12 cellular contexts compared by ENCODE assay signal in the genomic region with DNA sequence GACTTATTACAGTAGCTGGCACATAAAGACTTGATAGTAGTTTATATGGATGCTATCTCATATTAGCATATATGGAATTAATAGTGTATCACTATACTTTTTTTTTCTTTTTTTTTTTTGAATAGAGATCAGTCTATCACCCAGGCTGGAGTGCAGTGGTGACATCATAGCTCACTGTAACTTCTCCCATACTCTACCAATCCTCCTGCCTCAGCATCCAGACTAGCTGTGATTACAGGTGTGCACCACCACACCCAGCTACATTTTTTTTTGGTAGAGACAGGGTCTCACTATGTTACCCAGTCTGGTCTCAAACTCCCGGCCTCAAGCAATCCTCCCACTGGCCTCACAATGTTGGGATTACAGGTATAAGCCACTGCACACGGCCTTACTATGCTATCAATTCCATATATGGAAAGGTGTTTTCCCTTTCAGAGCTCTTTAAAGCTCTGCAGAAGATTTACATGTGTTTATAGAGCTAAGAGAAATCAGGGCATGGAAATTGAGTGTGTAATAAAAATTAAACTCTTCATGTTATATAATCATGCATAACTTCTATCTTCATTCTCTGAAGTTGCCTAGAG. TPM values are rescaled to one million over a fixed set of nuclear protein-coding genes. Genes with fewer than 3 reads are reported as not detected.
A peak's percentile ranks its signal among the peaks of the same experiment; 100 is the strongest.
DNase-seq lines count a peak whose midpoint lies in the region; ATAC-seq and TF ChIP-seq lines count a peak whose summit lies in the region.
"Had no signal": no experiment of that assay in that cellular context is flagged by ENCODE, and none has a peak within 500 bp of the region (broad histone marks: within the 10 kb centered on the region; RNA-seq: fewer than 3 reads in every experiment).

No MANE protein-coding gene starts in this region.

- H3K27me3 Mint-ChIP-seq in H9 (ENCODE audit: low read depth), result no peaks in the 10 kb centered on the region
- peaks cover 5 to 13% (median 6%) of the 10 kb centered on the region in 3 donors for H3K27me3 Mint-ChIP-seq in immature natural killer cell (ENCODE audit: low read depth in 3 of 3)

- H3K4ac ChIP-seq in H9 (ENCODE audit: low read depth, low read length), result no peak overlapping the region

- no peak for TF ChIP-seq CTCF in H9 (conservative IDR thresholded peaks at IDR 0.05)
- no peak for TF ChIP-seq CTCF in VCaP (conservative IDR thresholded peaks at IDR 0.05)
- TF ChIP-seq CTCF in transverse colon (IDR thresholded peaks at IDR 0.05), result no peak

- WGBS in H9 (ENCODE audit: extremely low coverage, insufficient read length, low lambda C conversion rate), result no CpG with 5 or more reads among the region's 2 CpGs
- 60 to 70% methylated on average over 2 of the region's 2 CpGs for WGBS in transverse colon (ENCODE audit: low coverage in 1 of 2), 2 donors

- H2BK20ac ChIP-seq in H9 (ENCODE audit: low read depth, low read length, poor library complexity, severe bottlenecking), result no peak overlapping the region

- H3K4me1 ChIP-seq in BLaER1 treated with 17β-estradiol and CSF1 and Interleukin-3, amounts not matched to agents 10 nM and 100 nM, result peaks cover 18 to 33% (median 25%) of the 10 kb centered on the region in 10 experiments
- H3K4me1 ChIP-seq in H9 (ENCODE audit: insufficient read depth, low read length), result no peaks in the 10 kb centered on the region
- H3K4me1 ChIP-seq in transverse colon, result peaks cover 2 to 23% (median 10%) of the 10 kb centered on the region in 4 donors

- in situ Hi-C loops in transverse colon (cut with MboI; ENCODE audit: low pct_ligation_motif_present in 1 of 4, low pct_unique_long_range_greater_than_20kb in 1 of 4, low sequenced_read_pairs in 3 of 4), result no loop called here

- no peak overlapping the region for H3K14ac ChIP-seq in H9 (ENCODE audit: insufficient read depth, low read length)

- ATAC-seq in activated CD4-positive, CD25-positive, alpha-beta regulatory T cell treated with anti-CD3 and anti-CD28 coated beads, Interleukin-2, amount 50 U/mL, for 24 hours, result no peak
- no peak for ATAC-seq in GM18498 (IDR thresholded peaks at IDR 0.05; ENCODE audit: unreplicated experiment)

- H3K4me3 ChIP-seq in BLaER1 treated with 17β-estradiol and CSF1 and Interleukin-3, amounts not matched to agents 10 nM and 100 nM, result no peak overlapping the region
- no peak overlapping the region for H3K4me3 ChIP-seq in transverse colon

- no peak overlapping the region for H3K23ac ChIP-seq in H9 (ENCODE audit: insufficient read length, low read depth, low read length)

- no peak overlapping the region for H2AK5ac ChIP-seq in H9 (ENCODE audit: insufficient read length, low read length)

- no peak overlapping the region for H3T11ph ChIP-seq in H9 (ENCODE audit: low read length)

- H2BK12ac ChIP-seq in H9 (ENCODE audit: insufficient read length, low read depth, low read length), result no peak overlapping the region

- H3K36me3 ChIP-seq in BLaER1 treated with 17β-estradiol and CSF1 and Interleukin-3, amounts not matched to agents 10 nM and 100 nM, result peaks cover 37 to 54% (median 40%) of the 10 kb centered on the region in 11 experiments
- peaks cover 0 to 15% (median 0%) of the 10 kb centered on the region in 4 donors for H3K36me3 ChIP-seq in transverse colon
- H3K36me3 ChIP-seq: right atrium auricular region had no signal

- H3K36me3 Mint-ChIP-seq in H9 (ENCODE audit: insufficient read depth in 1 of 3, low read depth in 3 of 3) (peaks cover 11 to 38% (median 32%) of the 10 kb centered on the region in 3 experiments), immature natural killer cell (peaks cover 3 to 9% (median 4%) of the 10 kb centered on the region in 3 donors)

- no peak overlapping the region for H4K5ac ChIP-seq in H9 (ENCODE audit: insufficient read length, low read depth, low read length)

- H3K9me3 Mint-ChIP-seq in H9, result no peaks in the 10 kb centered on the region
- no peaks in the 10 kb centered on the region for H3K9me3 Mint-ChIP-seq in immature natural killer cell

- peak overlapping the region; percentile 80 to 95; a peak in 4 of 5 replicates for H3K4me3 Mint-ChIP-seq in H9
- H3K4me3 Mint-ChIP-seq in immature natural killer cell, result peak overlapping the region; percentile 44 to 99 (median 98)

- DNase-seq in H9 (no peak), immature natural killer cell (no peak), GOT3 (lab: John Stamatoyannopoulos, UW) (no peak), transverse colon (no peak)
- DNase-seq: IMR-90, NCI-H2171, SIG-M5 had no signal

- H3K9ac ChIP-seq in BLaER1 treated with 17β-estradiol and CSF1 and Interleukin-3, amounts not matched to agents 10 nM and 100 nM, result peak overlapping the region in 1 of 11 experiments; percentile 95; a peak in 2 of 22 replicates
- H3K9ac ChIP-seq in H9 (ENCODE audit: extremely low read depth, insufficient read length, low read length), result no peak overlapping the region

- H3K23me2 ChIP-seq in H9 (ENCODE audit: insufficient read length, low read depth, low read length, poor library complexity, severe bottlenecking), result peaks cover 12% of the 10 kb centered on the region

- no peaks in the 10 kb centered on the region for H3K9me3 ChIP-seq in BLaER1 treated with 17β-estradiol and CSF1 and Interleukin-3, amounts not matched to agents 10 nM and 100 nM (replicated peaks in 1 of 11)
- no peaks in the 10 kb centered on the region for H3K9me3 ChIP-seq in H9 (ENCODE audit: control insufficient read depth, low read depth, low read length)
- H3K9me3 ChIP-seq in transverse colon, result no peaks in the 10 kb centered on the region
- H3K9me3 ChIP-seq: right atrium auricular region had no signal

- H3K27me3 ChIP-seq in BLaER1 treated with 17β-estradiol and CSF1 and Interleukin-3, amounts not matched to agents 10 nM and 100 nM, result no peaks in the 10 kb centered on the region
- H3K27me3 ChIP-seq in H9 (ENCODE audit: insufficient read depth, low read length), result no peaks in the 10 kb centered on the region
- no peaks in the 10 kb centered on the region for H3K27me3 ChIP-seq in transverse colon
- H3K27me3 ChIP-seq: right atrium auricular region had no signal

- H3K4me1 Mint-ChIP-seq in H9 (peaks cover 21 to 22% of the 10 kb centered on the region in 2 experiments), immature natural killer cell (peaks cover 33 to 42% of the 10 kb centered on the region in 2 donors)

- no peak overlapping the region for H2BK15ac ChIP-seq in H9 (ENCODE audit: low read depth, low read length)

- peak overlapping the region in 7 of 11 experiments; percentile 83 to 92 (median 88); a peak in 10 of 22 replicates for H3K4me2 ChIP-seq in BLaER1 treated with 17β-estradiol and CSF1 and Interleukin-3, amounts not matched to agents 10 nM and 100 nM
- H3K4me2 ChIP-seq in H9 (ENCODE audit: insufficient read depth, insufficient read length, low read length), result no peak overlapping the region

- peaks cover 3% of the 10 kb centered on the region for H3K79me1 ChIP-seq in H9 (ENCODE audit: insufficient read depth, low read depth, low read length, poor library complexity, severe bottlenecking)

- H3K27ac ChIP-seq in BLaER1 treated with 17β-estradiol and CSF1 and Interleukin-3, amounts not matched to agents 10 nM and 100 nM, result 0 out of 22 replicates have a peak overlapping the region, but pooled peaks of 1 of the 11 experiments have one; percentile 97
- H3K27ac ChIP-seq in H9 (ENCODE audit: insufficient read length, low read depth, low read length) (no peak overlapping the region), VCaP (peak overlapping the region; percentile 92; the same call in 1 of the 2 replicates), transverse colon (no peak overlapping the region)
- H3K27ac ChIP-seq: right atrium auricular region had no signal

- no peak for TF ChIP-seq EP300 in transverse colon (IDR thresholded peaks at IDR 0.05; ENCODE audit: low read depth)

- H4K20me1 ChIP-seq in BLaER1 treated with 17β-estradiol and CSF1 and Interleukin-3, amounts not matched to agents 10 nM and 100 nM, result peaks cover 0 to 33% (median 11%) of the 10 kb centered on the region in 11 experiments; a peak in 11 of 22 replicates
- no peaks in the 10 kb centered on the region for H4K20me1 ChIP-seq in H9 (ENCODE audit: control insufficient read depth, insufficient read depth, insufficient read length)

- peaks cover 11% of the 10 kb centered on the region; the same call in 1 of the 2 replicates for H3K79me2 ChIP-seq in H9 (ENCODE audit: insufficient read depth, low read length)

- no peak overlapping the region for H3K56ac ChIP-seq in H9 (ENCODE audit: insufficient read length, low read depth, low read length)

- H4K8ac ChIP-seq in H9 (replicated peaks; ENCODE audit: insufficient read length, low read depth, low read length), result no peak overlapping the region

- no peak overlapping the region for H2BK120ac ChIP-seq in H9 (ENCODE audit: low read depth, low read length, poor library complexity, severe bottlenecking)

- no peak overlapping the region for H2BK5ac ChIP-seq in H9 (ENCODE audit: insufficient read length, low read length)

- H2AFZ ChIP-seq in H9 (ENCODE audit: low read length), result no peak overlapping the region

- H4K91ac ChIP-seq in H9 (ENCODE audit: insufficient read length, low read depth, low read length), result no peak overlapping the region

- intact Hi-C loops in transverse colon (cut with DNase I; ENCODE audit: low total_unique reads), result no loop called here

- TF ChIP-seq POLR2A in transverse colon (IDR thresholded peaks at IDR 0.05), result no peak

- peak overlapping the region; percentile 28 to 97 (median 57); a peak in 3 of 7 replicates for H3K27ac Mint-ChIP-seq in H9
- H3K27ac Mint-ChIP-seq in immature natural killer cell, result peak overlapping the region; percentile 94 to 98 (median 97)

- no peak overlapping the region for H3K18ac ChIP-seq in H9 (ENCODE audit: insufficient read length, low read depth, low read length)

RNA-seq across cellular contexts. Expression of a gene that starts 1.8 kb away (rescaled TPM):
- total RNA-seq in H9 (2021), result 21.4 and 23.6 TPM in 2 replicates
- 10 to 100 TPM; 27.2 to 36.9 (median 29.2) TPM for polyA plus RNA-seq in immature natural killer cell
- 10 to 100 TPM in 3 of 4 donors, 1 to 10 TPM in 1; 6.4 to 25.9 (median 17.1) TPM for total RNA-seq in transverse colon

RNA-seq across cellular contexts. Expression of a gene that starts 46.0 kb away (rescaled TPM):
- total RNA-seq in H9 (2021) (130 and 132 TPM in 2 replicates), transverse colon (10 to 100 TPM; 15.7 to 56.9 (median 27.0) TPM)
- 10 to 100 TPM; 20.1 to 29.4 (median 23.4) TPM for polyA plus RNA-seq in immature natural killer cell

RNA-seq across cellular contexts. Expression of a gene that starts 59.6 kb away (rescaled TPM):
- total RNA-seq in H9 (2021) (1.5 and 2.2 TPM in 2 replicates), transverse colon (under 1 TPM in 2 of 4 donors, not detected in 2; 0.32 to 0.41 TPM)
- not detected for polyA plus RNA-seq in immature natural killer cell
- total RNA-seq: IMR-90, right atrium auricular region had no signal
